Comparison of ENCODE assay signal across 1 cellular context in genomic region chr1:75723989-75724471, GRCh38.
TF ChIP-seq lines count a peak whose summit lies in the region.

No MANE protein-coding gene starts in this region.

TF ChIP-seq in K562, 482 proteins besides CTCF, POLR2A, EP300 and RAD21 (continued from another document and continues in another):
- TF ChIP-seq PKNOX1 (IDR thresholded peaks at IDR 0.05) = 0 out of 2 replicates have a peak, but pooled peaks have one; percentile 6
- TF ChIP-seq TAF7 (tag; IDR thresholded peaks at IDR 0.05) = peak; percentile 61; the same call in 1 of the 2 replicates
- 0 out of 2 replicates have a peak, but pooled peaks have one; percentile 33 for TF ChIP-seq ZKSCAN8 (CRISPR knock-in tag; IDR thresholded peaks at IDR 0.05)
- TF ChIP-seq RREB1 (CRISPR knock-in tag; IDR thresholded peaks at IDR 0.05) = no peak
- no peak for TF ChIP-seq BHLHE40 (IDR thresholded peaks at IDR 0.05; ENCODE audit: low read length)
- TF ChIP-seq ZNF589 (CRISPR knock-in tag; IDR thresholded peaks at IDR 0.05; ENCODE audit: low read depth) = peak; percentile 78
- no peak for TF ChIP-seq TSHZ1 (CRISPR knock-in tag; IDR thresholded peaks at IDR 0.05)
- TF ChIP-seq E2F5 (CRISPR knock-in tag; IDR thresholded peaks at IDR 0.05) = no peak
- TF ChIP-seq ZNF395 (CRISPR knock-in tag; IDR thresholded peaks at IDR 0.05) = peak; percentile 84; the same call in 1 of the 2 replicates
- no peak; the same call in 1 of the 2 replicates for TF ChIP-seq JUND (IDR thresholded peaks at IDR 0.05; ENCODE audit: borderline replicate concordance, low read depth, low read length)
- TF ChIP-seq JUND (tag; IDR thresholded peaks at IDR 0.05; ENCODE audit: borderline replicate concordance, low read depth, low read length) = 0 out of 3 replicates have a peak, but pooled peaks have one; percentile 9
- no peak for TF ChIP-seq PATZ1 (CRISPR knock-in tag; IDR thresholded peaks at IDR 0.05; ENCODE audit: borderline replicate concordance)
- no peak; the same call in 1 of the 2 replicates for TF ChIP-seq NR2C2 (CRISPR knock-in tag; IDR thresholded peaks at IDR 0.05)
- TF ChIP-seq NR2C2 (tag; IDR thresholded peaks at IDR 0.05) = no peak
- peak; percentile 29 to 59; a peak in 3 of 4 replicates for TF ChIP-seq FOXK2 (conservative IDR thresholded peaks at IDR 0.05 in 1 of 2, IDR thresholded peaks at IDR 0.05 in 1 of 2; ENCODE audit: low read depth in 2 of 2)
- no peak for TF ChIP-seq GATA2 (CRISPR knock-in tag; IDR thresholded peaks at IDR 0.05)
- no peak for TF ChIP-seq PHF8 (IDR thresholded peaks at IDR 0.05; ENCODE audit: borderline replicate concordance, low read length)
- no peak for TF ChIP-seq ZNF740 (CRISPR knock-in tag; IDR thresholded peaks at IDR 0.05)
- 0 out of 4 replicates have a peak, but pooled peaks of 1 of the 2 experiments have one; percentile 36 for TF ChIP-seq ZNF740 (tag; IDR thresholded peaks at IDR 0.05)
- no peak for TF ChIP-seq CBX5 (IDR thresholded peaks at IDR 0.05; ENCODE audit: borderline replicate concordance, low read depth)
- 0 out of 2 replicates have a peak, but pooled peaks have one; percentile 14 for TF ChIP-seq DEAF1 (CRISPR knock-in tag; IDR thresholded peaks at IDR 0.05)
- peak; percentile 94 for TF ChIP-seq POLR2H (tag; IDR thresholded peaks at IDR 0.05; ENCODE audit: low read depth)
- TF ChIP-seq POLR2B (IDR thresholded peaks at IDR 0.05; ENCODE audit: low read depth, partially characterized antibody) = peak; percentile 63
- no peak for TF ChIP-seq HDAC6 (IDR thresholded peaks at IDR 0.05; ENCODE audit: low read depth, low read length)
- TF ChIP-seq DPF2 (IDR thresholded peaks at IDR 0.05) = 0 out of 2 replicates have a peak, but pooled peaks have one; percentile 17
- TF ChIP-seq SREBF1 (IDR thresholded peaks at IDR 0.05; ENCODE audit: borderline replicate concordance, low read depth, low read length) = no peak
- no peak for TF ChIP-seq XRCC4 (IDR thresholded peaks at IDR 0.05; ENCODE audit: extremely low read depth, insufficient read depth, insufficient read length)
- TF ChIP-seq NR2C1 (IDR thresholded peaks at IDR 0.05) = no peak; the same call in 1 of the 2 replicates
- TF ChIP-seq NR2C1 (tag; IDR thresholded peaks at IDR 0.05) = peak; percentile 73
- TF ChIP-seq BACH1 (tag; IDR thresholded peaks at IDR 0.05) = peak; percentile 25; the same call in 1 of the 2 replicates
- TF ChIP-seq E2F6 (IDR thresholded peaks at IDR 0.05; ENCODE audit: borderline replicate concordance in 1 of 2, extremely low read depth in 1 of 2, insufficient read depth in 1 of 2, insufficient read length in 1 of 2, low read depth in 1 of 2, low read length in 1 of 2, poor library complexity in 1 of 2, severe bottlenecking in 1 of 2) = peak; percentile 36 to 89
- TF ChIP-seq HMGXB4 (CRISPR knock-in tag; IDR thresholded peaks at IDR 0.05) = no peak
- TF ChIP-seq ATF7 (IDR thresholded peaks at IDR 0.05) = peak; percentile 4; the same call in 1 of the 2 replicates
- peak; percentile 41 for TF ChIP-seq PHF20 (IDR thresholded peaks at IDR 0.05; ENCODE audit: partially characterized antibody)
- TF ChIP-seq ZSCAN29 (IDR thresholded peaks at IDR 0.05) = no peak
- TF ChIP-seq CCAR2 (IDR thresholded peaks at IDR 0.05; ENCODE audit: low read depth, low read length) = no peak
- peak in 1 of 2 experiments; percentile 41; a peak in 1 of 4 replicates for TF ChIP-seq SIN3A (IDR thresholded peaks at IDR 0.05; ENCODE audit: borderline replicate concordance in 2 of 2, control insufficient read depth in 1 of 2, low read depth in 2 of 2, low read length in 2 of 2)
- TF ChIP-seq STAT5A (IDR thresholded peaks at IDR 0.05; ENCODE audit: borderline replicate concordance, low read length) = peak; percentile 25; the same call in 1 of the 2 replicates
- no peak for TF ChIP-seq BMI1 (IDR thresholded peaks at IDR 0.05; ENCODE audit: low read length)
- TF ChIP-seq ZNF282 (CRISPR knock-in tag; IDR thresholded peaks at IDR 0.05) = no peak
